Comparison of ENCODE assay signal across 27 cellular contexts in the genomic region with DNA sequence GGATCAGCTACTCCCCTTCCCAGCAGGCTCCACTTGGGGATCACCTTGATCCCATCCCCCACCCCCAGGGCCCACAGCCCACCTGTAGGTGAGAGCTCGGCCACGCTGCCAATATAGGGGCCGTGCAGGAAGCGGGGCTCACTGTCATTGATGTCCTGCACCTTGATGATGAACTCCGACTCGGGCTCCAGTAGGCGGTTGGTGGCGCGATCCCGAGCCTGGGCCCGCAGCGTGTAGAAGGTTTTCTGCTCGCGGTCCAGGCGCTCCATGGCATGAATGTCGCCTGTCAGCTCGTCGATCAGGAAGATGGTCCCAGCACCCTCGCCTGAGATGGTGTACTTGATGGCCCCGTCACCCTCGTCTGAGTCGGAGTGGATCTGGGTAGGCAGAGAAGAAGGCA.
"Had no signal": no experiment of that assay in that cellular context is flagged by ENCODE, and none has a peak within 500 bp of the region (broad histone marks: within the 10 kb centered on the region; RNA-seq: fewer than 3 reads in every experiment).

No MANE protein-coding gene starts in this region.

- H3K27ac ChIP-seq: colonic mucosa, coronary artery, dorsolateral prefrontal cortex, epithelial cell of prostate, esophagus muscularis mucosa, esophagus squamous epithelium, foreskin keratinocyte, gastrocnemius medialis, gastroesophageal sphincter, heart left ventricle, heart right ventricle had no signal

- H3K27me3 ChIP-seq: gastrocnemius medialis had no signal

- H3K36me3 ChIP-seq: colonic mucosa, esophagus muscularis mucosa, esophagus squamous epithelium, gastrocnemius medialis, gastroesophageal sphincter, heart left ventricle, heart right ventricle had no signal

- H3K4me3 ChIP-seq: colonic mucosa, coronary artery, dorsolateral prefrontal cortex, esophagus muscularis mucosa, esophagus squamous epithelium, gastrocnemius medialis, gastroesophageal sphincter, heart left ventricle, heart right ventricle had no signal

- H3K4me1 ChIP-seq: colonic mucosa, esophagus muscularis mucosa, esophagus squamous epithelium, foreskin keratinocyte, gastrocnemius medialis, gastroesophageal sphincter, heart left ventricle, heart right ventricle had no signal

- H3K9me3 ChIP-seq: colonic mucosa, esophagus muscularis mucosa, esophagus squamous epithelium, gastrocnemius medialis, gastroesophageal sphincter, heart left ventricle, heart right ventricle had no signal

- DNase-seq: colonic mucosa; cortex of kidney; dermis blood vessel endothelial cell; dorsolateral prefrontal cortex; effector CD4-positive, alpha-beta T cell; effector CD8-positive, alpha-beta T cell; effector memory CD4-positive, alpha-beta T cell; effector memory CD8-positive, alpha-beta T cell; endodermal cell; erythroblast; esophagus squamous epithelium; foreskin fibroblast; foreskin keratinocyte; foreskin melanocyte; gastrocnemius medialis; glutamatergic neuron; head of caudate nucleus; heart left ventricle; heart right ventricle had no signal

- FAIRE-seq: colon, endometrium, endothelial cell of umbilical vein, frontal cortex had no signal
